23 cellular contexts compared by ENCODE assay signal in the genomic region with DNA sequence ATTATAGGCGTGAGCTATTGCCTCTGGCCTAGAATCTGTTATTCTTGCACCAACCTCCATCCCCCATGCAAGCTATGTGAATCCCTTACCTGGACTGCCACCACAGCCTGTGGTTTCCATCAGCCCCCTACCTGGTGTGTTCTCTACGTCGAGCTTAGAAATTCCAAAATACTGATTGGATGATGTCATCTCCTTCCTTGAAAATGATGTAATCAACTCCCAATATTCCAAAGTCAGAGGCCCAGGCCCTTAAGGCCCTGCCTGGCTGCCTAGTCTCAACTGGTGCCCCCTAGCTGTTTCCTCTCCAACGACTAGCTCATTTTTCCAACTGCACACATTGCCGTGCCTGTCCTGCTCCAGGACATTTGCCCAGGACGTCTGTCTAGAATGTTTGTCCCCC. TPM values are rescaled to one million over a fixed set of nuclear protein-coding genes. Genes with fewer than 3 reads are reported as not detected.
A peak's percentile ranks its signal among the peaks of the same experiment; 100 is the strongest.
DNase-seq lines count a peak whose midpoint lies in the region; ATAC-seq, FAIRE-seq and TF ChIP-seq lines count a peak whose summit lies in the region.
"Had no signal": no experiment of that assay in that cellular context is flagged by ENCODE, and none has a peak within 500 bp of the region (broad histone marks: within the 10 kb centered on the region; RNA-seq: fewer than 3 reads in every experiment).

No MANE protein-coding gene starts in this region.

- H3K27me3 Mint-ChIP-seq in activated CD4-positive, alpha-beta memory T cell treated with anti-CD3 and anti-CD28 coated beads for 36 hours = peaks cover 14% of the 10 kb centered on the region

- intact Hi-C loops in activated CD4-positive, alpha-beta memory T cell treated with anti-CD3 and anti-CD28 coated beads for 36 hours (cut with micrococcal nuclease) = no loop called here

- H3K4me3 ChIP-seq in bronchial epithelial cell (ENCODE audit: low read depth, low read length) (no peak overlapping the region), WERI-Rb-1 (ENCODE audit: low read depth, low read length) (no peak overlapping the region)
- H3K4me3 ChIP-seq: upper lobe of right lung had no signal

- no peaks in the 10 kb centered on the region for H3K36me3 Mint-ChIP-seq in activated CD4-positive, alpha-beta memory T cell treated with anti-CD3 and anti-CD28 coated beads for 36 hours
- peaks cover 0 to 6% of the 10 kb centered on the region in 2 donors for H3K36me3 Mint-ChIP-seq in activated naive CD4-positive, alpha-beta T cell treated with anti-CD3 and anti-CD28 coated beads, Interleukin-2, amount 50 U/mL, for 72 hours
- H3K36me3 Mint-ChIP-seq: CD4-positive, CD25-positive, alpha-beta regulatory T cell; IgD-negative memory B cell; memory B cell had no signal

- H3K4me1 Mint-ChIP-seq in activated CD4-positive, alpha-beta memory T cell treated with anti-CD3 and anti-CD28 coated beads for 36 hours (ENCODE audit: low read depth) = no peaks in the 10 kb centered on the region
- H3K4me1 Mint-ChIP-seq: activated CD4-positive, alpha-beta T cell treated with anti-CD3 and anti-CD28 coated beads, Interleukin-2, amount 10 ng/mL, durations not matched to agents 24 days and 14 days; CD4-positive, CD25-positive, alpha-beta regulatory T cell; IgD-negative memory B cell; memory B cell had no signal

- H3K36me3 ChIP-seq in bronchial epithelial cell (ENCODE audit: control insufficient read depth, insufficient read depth, low read length) (no peaks in the 10 kb centered on the region), WERI-Rb-1 (no peaks in the 10 kb centered on the region)
- H3K36me3 ChIP-seq: neutrophil, upper lobe of right lung had no signal

- H3K27ac Mint-ChIP-seq in activated CD4-positive, alpha-beta memory T cell treated with anti-CD3 and anti-CD28 coated beads for 36 hours = no peak overlapping the region
- H3K27ac Mint-ChIP-seq in activated naive CD4-positive, alpha-beta T cell treated with anti-CD3 and anti-CD28 coated beads, Interleukin-2, amount 50 U/mL, for 72 hours = no peak overlapping the region
- H3K27ac Mint-ChIP-seq: activated CD4-positive, alpha-beta T cell treated with anti-CD3 and anti-CD28 coated beads, Interleukin-2, amount 10 ng/mL, durations not matched to agents 24 days and 14 days; dendritic cell treated with granulocyte-macrophage colony-stimulating factor and Interleukin-4, amounts not matched to agents 40 ng/mL and 50 ng/mL, for 4 days; IgD-negative memory B cell; memory B cell; stimulated activated naive CD8-positive, alpha-beta T cell treated with anti-CD3 and anti-CD28 coated beads, Interleukin-15, Interleukin-2, amounts not matched to agents 100 ng/mL and 50 ng/mL, for 24 hours had no signal

- H3K27me3 ChIP-seq in bronchial epithelial cell (ENCODE audit: control insufficient read depth, insufficient read depth, low read length) (peaks cover 5% of the 10 kb centered on the region), WERI-Rb-1 (ENCODE audit: insufficient read depth, low read depth, severe bottlenecking) (peaks cover 52% of the 10 kb centered on the region)

- in situ Hi-C loops in ACHN (cut with HindIII; ENCODE audit: low pct_ligation_motif_present, low pct_unique_long_range_greater_than_20kb, low sequenced_read_pairs) = no loop called here

- DNase-seq in ACHN (peak; percentile 25), HEK293T (ENCODE audit: extremely low spot score) (peak; percentile 18), bronchial epithelial cell (ENCODE audit: low read depth) (peak; percentile 13), kidney glomerular epithelial cell (lab: John Stamatoyannopoulos, UW) (peak; percentile 29), WERI-Rb-1 (no peak), mesenteric fat pad (ENCODE audit: low spot score) (no peak)
- DNase-seq in activated CD4-positive, alpha-beta memory T cell treated with anti-CD3 and anti-CD28 coated beads for 36 hours = no peak
- no peak for DNase-seq in activated naive CD4-positive, alpha-beta T cell treated with anti-CD3 and anti-CD28 coated beads, Interleukin-2, amount 50 U/mL, for 72 hours (ENCODE audit: low spot score in 2 of 2)
- DNase-seq: activated CD4-positive, alpha-beta T cell treated with anti-CD3 and anti-CD28 coated beads, Interleukin-2, amount 10 ng/mL, durations not matched to agents 24 days and 14 days; activated naive CD4-positive, alpha-beta T cell; CD4-positive, CD25-positive, alpha-beta regulatory T cell; DMS53; erythroblast; NCI-H2081; right cardiac atrium; upper lobe of right lung had no signal

- peak; percentile 2 for TF ChIP-seq CTCF in bronchial epithelial cell (IDR thresholded peaks at IDR 0.05; ENCODE audit: insufficient read depth, low read length, severe bottlenecking)
- no peak for TF ChIP-seq CTCF in WERI-Rb-1 (IDR thresholded peaks at IDR 0.05; ENCODE audit: low read depth, low read length)

- H3K27ac ChIP-seq in WERI-Rb-1 = no peak overlapping the region
- H3K27ac ChIP-seq: neutrophil, upper lobe of right lung had no signal

- no peak for FAIRE-seq in bronchial epithelial cell (lab: Jason Lieb, UNC)
- FAIRE-seq: keratinocyte had no signal

- H3K4me3 Mint-ChIP-seq in activated CD4-positive, alpha-beta memory T cell treated with anti-CD3 and anti-CD28 coated beads for 36 hours = no peak overlapping the region
- H3K4me3 Mint-ChIP-seq: activated CD4-positive, alpha-beta T cell treated with anti-CD3 and anti-CD28 coated beads, Interleukin-2, amount 10 ng/mL, durations not matched to agents 24 days and 14 days; CD4-positive, CD25-positive, alpha-beta regulatory T cell; dendritic cell treated with granulocyte-macrophage colony-stimulating factor and Interleukin-4, amounts not matched to agents 40 ng/mL and 50 ng/mL, for 4 days; IgD-negative memory B cell; memory B cell; stimulated activated naive CD8-positive, alpha-beta T cell treated with anti-CD3 and anti-CD28 coated beads, Interleukin-15, Interleukin-2, amounts not matched to agents 100 ng/mL and 50 ng/mL, for 24 hours had no signal

- H3K9me3 ChIP-seq in WERI-Rb-1 (ENCODE audit: severe bottlenecking) = peaks cover 6% of the 10 kb centered on the region
- H3K9me3 ChIP-seq: neutrophil, upper lobe of right lung had no signal

- POLR2A ChIA-PET in HEK293T (lab: Yijun Ruan, JAX) = no interaction called here
- POLR2A ChIA-PET in activated CD4-positive, alpha-beta memory T cell treated with anti-CD3 and anti-CD28 coated beads for 36 hours (lab: Charles Lee) = no interaction called here

- peaks cover 6% of the 10 kb centered on the region for H3K9me3 Mint-ChIP-seq in activated CD4-positive, alpha-beta memory T cell treated with anti-CD3 and anti-CD28 coated beads for 36 hours
- peaks cover 0 to 12% of the 10 kb centered on the region in 2 donors for H3K9me3 Mint-ChIP-seq in activated naive CD4-positive, alpha-beta T cell treated with anti-CD3 and anti-CD28 coated beads, Interleukin-2, amount 50 U/mL, for 72 hours
- H3K9me3 Mint-ChIP-seq: activated CD4-positive, alpha-beta T cell treated with anti-CD3 and anti-CD28 coated beads, Interleukin-2, amount 10 ng/mL, durations not matched to agents 24 days and 14 days; dendritic cell treated with granulocyte-macrophage colony-stimulating factor and Interleukin-4, amounts not matched to agents 40 ng/mL and 50 ng/mL, for 4 days had no signal

- CTCF ChIA-PET in HEK293T (lab: Yijun Ruan, JAX) = interaction anchor here (1.3 kb wide), 1 partner anchor 27 kb away, joined by 4 read pairs; no protein-coding TSS in a partner anchor
- CTCF ChIA-PET in activated CD4-positive, alpha-beta memory T cell treated with anti-CD3 and anti-CD28 coated beads for 36 hours (lab: Charles Lee) = no interaction called here

- no peak for ATAC-seq in activated naive CD4-positive, alpha-beta T cell treated with anti-CD3 and anti-CD28 coated beads, Interleukin-2, amount 50 U/mL, for 72 hours
- ATAC-seq: Panc1, right cardiac atrium, upper lobe of right lung had no signal

TF ChIP-seq in HEK293T, 16 proteins besides CTCF, POLR2A, EP300 and RAD21:
- no peak for TF ChIP-seq NFRKB (IDR thresholded peaks at IDR 0.05)
- TF ChIP-seq FOXM1 (IDR thresholded peaks at IDR 0.05; ENCODE audit: borderline replicate concordance) = no peak
- TF ChIP-seq CTBP1 (IDR thresholded peaks at IDR 0.05; ENCODE audit: borderline replicate concordance) = no peak
- no peak for TF ChIP-seq BHLHE40 (IDR thresholded peaks at IDR 0.05; ENCODE audit: borderline replicate concordance)
- no peak for TF ChIP-seq TARDBP (IDR thresholded peaks at IDR 0.05)
- no peak for TF ChIP-seq SP1 (IDR thresholded peaks at IDR 0.05)
- TF ChIP-seq, protein P1, sequence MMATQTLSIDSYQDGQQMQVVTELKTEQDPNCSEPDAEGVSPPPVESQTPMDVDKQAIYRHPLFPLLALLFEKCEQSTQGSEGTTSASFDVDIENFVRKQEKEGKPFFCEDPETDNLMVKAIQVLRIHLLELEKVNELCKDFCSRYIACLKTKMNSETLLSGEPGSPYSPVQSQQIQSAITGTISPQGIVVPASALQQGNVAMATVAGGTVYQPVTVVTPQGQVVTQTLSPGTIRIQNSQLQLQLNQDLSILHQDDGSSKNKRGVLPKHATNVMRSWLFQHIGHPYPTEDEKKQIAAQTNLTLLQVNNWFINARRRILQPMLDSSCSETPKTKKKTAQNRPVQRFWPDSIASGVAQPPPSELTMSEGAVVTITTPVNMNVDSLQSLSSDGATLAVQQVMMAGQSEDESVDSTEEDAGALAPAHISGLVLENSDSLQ (IDR thresholded peaks at IDR 0.05) = no peak
- no peak for TF ChIP-seq ELF4 (IDR thresholded peaks at IDR 0.05)
- no peak for TF ChIP-seq ARNT (IDR thresholded peaks at IDR 0.05)
- no peak for TF ChIP-seq FOXA1 (IDR thresholded peaks at IDR 0.05)
- no peak for TF ChIP-seq ZNF384 (IDR thresholded peaks at IDR 0.05)
- TF ChIP-seq LEF1 (IDR thresholded peaks at IDR 0.05; ENCODE audit: borderline replicate concordance) = no peak
- TF ChIP-seq HDGF (IDR thresholded peaks at IDR 0.05; ENCODE audit: borderline replicate concordance) = no peak
- no peak for TF ChIP-seq L3MBTL2 (conservative IDR thresholded peaks at IDR 0.05)
- no peak for TF ChIP-seq SUZ12 (IDR thresholded peaks at IDR 0.05)

RNA-seq across cellular contexts. Expression of a gene that starts 41.3 kb away (rescaled TPM):
- not detected in 2 replicates for total RNA-seq in bronchial epithelial cell
- total RNA-seq in activated CD4-positive, alpha-beta memory T cell treated with anti-CD3 and anti-CD28 coated beads for 36 hours = not detected
- total RNA-seq in mesenteric fat pad = not detected
- not detected for total RNA-seq in activated naive CD4-positive, alpha-beta T cell treated with anti-CD3 and anti-CD28 coated beads, Interleukin-2, amount 50 U/mL, for 72 hours
- total RNA-seq: activated CD4-positive, alpha-beta T cell treated with anti-CD3 and anti-CD28 coated beads, Interleukin-2, amount 10 ng/mL, durations not matched to agents 24 days and 14 days; CD4-positive, CD25-positive, alpha-beta regulatory T cell; right cardiac atrium; upper lobe of right lung had no signal

RNA-seq across cellular contexts. Expression of a gene that starts 54.7 kb away (rescaled TPM):
- total RNA-seq in bronchial epithelial cell (0.38 TPM in 1 of 2 replicates, not detected in the other), mesenteric fat pad (not detected)
- not detected for total RNA-seq in activated CD4-positive, alpha-beta memory T cell treated with anti-CD3 and anti-CD28 coated beads for 36 hours
- not detected for total RNA-seq in activated naive CD4-positive, alpha-beta T cell treated with anti-CD3 and anti-CD28 coated beads, Interleukin-2, amount 50 U/mL, for 72 hours
- total RNA-seq: activated CD4-positive, alpha-beta T cell treated with anti-CD3 and anti-CD28 coated beads, Interleukin-2, amount 10 ng/mL, durations not matched to agents 24 days and 14 days; CD4-positive, CD25-positive, alpha-beta regulatory T cell; upper lobe of right lung had no signal

Comparison
In these comparisons a context has a peak if more than half of its experiments do, and no peak if none do; other contexts are left out.
1. DNase-seq: peak in ACHN (single experiment), HEK293T (single experiment), bronchial epithelial cell (single experiment) and kidney glomerular epithelial cell (single experiment); none in activated CD4-positive, alpha-beta memory T cell treated with anti-CD3 and anti-CD28 coated beads for 36 hours (single experiment), WERI-Rb-1 (single experiment), mesenteric fat pad (single experiment) and activated naive CD4-positive, alpha-beta T cell treated with anti-CD3 and anti-CD28 coated beads, Interleukin-2, amount 50 U/mL, for 72 hours (0 of 2).